In genomic region chr6:36939005-36939404, GRCh38 we compare ENCODE assay signal across 1 cellular context. TPM values are rescaled to one million over a fixed set of nuclear protein-coding genes. Genes with fewer than 3 reads are reported as not detected.
"Had no signal": no experiment of that assay in that cellular context is flagged by ENCODE, and none has a peak within 500 bp of the region (broad histone marks: within the 10 kb centered on the region; RNA-seq: fewer than 3 reads in every experiment).

No MANE protein-coding gene starts in this region.

RNA-seq across cellular contexts. Expression of gene PI16, which starts 15.5 kb away (rescaled TPM):
- total RNA-seq: SJCRH30 had no signal
